In genomic region chr9:130660326-130660682, GRCh38 we compare ENCODE assay signal across 15 cellular contexts. TPM values are rescaled to one million over a fixed set of nuclear protein-coding genes. Genes with fewer than 3 reads are reported as not detected.
DNase-seq lines count a peak whose midpoint lies in the region; ATAC-seq and TF ChIP-seq lines count a peak whose summit lies in the region.
"Had no signal": no experiment of that assay in that cellular context is flagged by ENCODE, and none has a peak within 500 bp of the region (broad histone marks: within the 10 kb centered on the region; RNA-seq: fewer than 3 reads in every experiment).

No MANE protein-coding gene starts in this region.

- intact Hi-C loops in left ventricle myocardium inferior (cut with micrococcal nuclease) (no loop called here), Right ventricle myocardium superior (cut with DNase I) (no loop called here)

- H3K4me3 ChIP-seq in left ventricle myocardium inferior: peak overlapping the region; percentile 58
- peak overlapping the region; percentile 35 for H3K4me3 ChIP-seq in ectodermal cell (ENCODE audit: insufficient read depth, low read depth, low read length)
- peak overlapping the region; percentile 39 for H3K4me3 ChIP-seq in neuron (ENCODE audit: low read length)
- peak overlapping the region; percentile 34 for H3K4me3 ChIP-seq in urinary bladder (ENCODE audit: low read depth, low read length)
- H3K4me3 ChIP-seq: BLaER1, HAP-1 had no signal

- ATAC-seq in Right ventricle myocardium superior (ENCODE audit: poor library complexity): no peak
- no peak for ATAC-seq in GM18909 (IDR thresholded peaks at IDR 0.05; ENCODE audit: poor library complexity, unreplicated experiment)
- ATAC-seq: effector memory CD8-positive, alpha-beta T cell had no signal

- peak overlapping the region; percentile 56 for H2AFZ ChIP-seq in neuron (ENCODE audit: low read depth, low read length)

- TF ChIP-seq CTCF in left ventricle myocardium inferior (IDR thresholded peaks at IDR 0.05; ENCODE audit: borderline replicate concordance): no peak

- DNase-seq in left ventricle myocardium inferior (no peak), Right ventricle myocardium superior (no peak), NCI-H1930 (lab: John Stamatoyannopoulos, UW) (no peak)
- no peak for DNase-seq in stimulated activated CD4-positive, alpha-beta T cell treated with anti-CD3 and anti-CD28 coated beads, Interleukin-2, amount 100 ng/mL, for 24 hours
- DNase-seq: effector memory CD8-positive, alpha-beta T cell; hippocampal formation; NCI-H510A treated with DMSO at 0.1 percent for 48 hours; stimulated activated CD4-positive, alpha-beta T cell treated with anti-CD3 and anti-CD28 coated beads, Interleukin-2, amount 100 ng/mL, for 48 hours had no signal

- H3K4me1 ChIP-seq in left ventricle myocardium inferior (peaks cover 58% of the 10 kb centered on the region), ectodermal cell (ENCODE audit: control insufficient read depth, insufficient read depth, low read length) (peaks cover 33% of the 10 kb centered on the region), neuron (ENCODE audit: insufficient read depth, low read length) (peaks cover 32% of the 10 kb centered on the region), urinary bladder (ENCODE audit: insufficient read depth) (no peaks in the 10 kb centered on the region)
- H3K4me1 ChIP-seq: BLaER1, HAP-1 had no signal

- no peaks in the 10 kb centered on the region for H3K36me3 ChIP-seq in left ventricle myocardium inferior
- no peaks in the 10 kb centered on the region for H3K36me3 ChIP-seq in ectodermal cell (ENCODE audit: control insufficient read depth, insufficient read depth, low read length)
- no peaks in the 10 kb centered on the region for H3K36me3 ChIP-seq in neuron (ENCODE audit: insufficient read depth, low read length)
- H3K36me3 ChIP-seq in urinary bladder (ENCODE audit: insufficient read depth): no peaks in the 10 kb centered on the region
- H3K36me3 ChIP-seq: BLaER1, HAP-1 had no signal

- H3K27ac ChIP-seq in left ventricle myocardium inferior (replicated peaks) (no peak overlapping the region), ectodermal cell (ENCODE audit: insufficient read depth, low read depth, low read length, poor library complexity, severe bottlenecking) (peak overlapping the region; percentile 26), urinary bladder (ENCODE audit: low read depth) (no peak overlapping the region)
- H3K27ac ChIP-seq: BLaER1 had no signal

- no peaks in the 10 kb centered on the region for H3K9me3 ChIP-seq in left ventricle myocardium inferior (replicated peaks)
- no peaks in the 10 kb centered on the region for H3K9me3 ChIP-seq in ectodermal cell (ENCODE audit: control insufficient read depth, low read length)
- peaks cover 2% of the 10 kb centered on the region for H3K9me3 ChIP-seq in neuron (ENCODE audit: low read length)
- H3K9me3 ChIP-seq: BLaER1, HAP-1 had no signal

- peaks cover 100% of the 10 kb centered on the region for H3K27me3 ChIP-seq in left ventricle myocardium inferior (ENCODE audit: low read depth)
- peaks cover 100% of the 10 kb centered on the region for H3K27me3 ChIP-seq in ectodermal cell (ENCODE audit: control insufficient read depth, insufficient read depth, low read length, poor library complexity, severe bottlenecking)
- H3K27me3 ChIP-seq in neuron (ENCODE audit: insufficient read depth, low read length): peaks cover 74% of the 10 kb centered on the region

- 1% methylated on average over 33 of the region's 33 CpGs for WGBS in ectodermal cell, 2 experiments
- 1% methylated on average over 33 of the region's 33 CpGs for WGBS in urinary bladder

RNA-seq across cellular contexts. Expression of gene PRDM12, which starts 4.1 kb away (rescaled TPM):
- not detected for total RNA-seq in left ventricle myocardium inferior
- not detected for total RNA-seq in Right ventricle myocardium superior
- 1.0 TPM for polyA plus RNA-seq in ectodermal cell (2013, experiment 1 of 4)
- 2.5 TPM for polyA plus RNA-seq in ectodermal cell (2013, experiment 2 of 4)
- 1.4 TPM for polyA plus RNA-seq in ectodermal cell (2013, experiment 3 of 4)
- 2.4 TPM for polyA plus RNA-seq in ectodermal cell (2013, experiment 4 of 4)
- not detected for total RNA-seq in urinary bladder
- not detected for polyA plus RNA-seq in urinary bladder
- total RNA-seq: LHCN-M2 had no signal

RNA-seq across cellular contexts. Expression of gene EXOSC2, which starts 33.3 kb away (rescaled TPM):
- 12.0 TPM for total RNA-seq in left ventricle myocardium inferior
- total RNA-seq in Right ventricle myocardium superior: 10.9 TPM
- polyA plus RNA-seq in ectodermal cell (2013, experiment 1 of 4): 70.7 TPM
- polyA plus RNA-seq in ectodermal cell (2013, experiment 2 of 4): 77.3 TPM
- 50.3 TPM for polyA plus RNA-seq in ectodermal cell (2013, experiment 3 of 4)
- 50.3 TPM for polyA plus RNA-seq in ectodermal cell (2013, experiment 4 of 4)
- total RNA-seq in urinary bladder: 24.6 TPM
- polyA plus RNA-seq in urinary bladder: 18.4 TPM
